ENCODE assay signal across 34 cellular contexts in the genomic region with DNA sequence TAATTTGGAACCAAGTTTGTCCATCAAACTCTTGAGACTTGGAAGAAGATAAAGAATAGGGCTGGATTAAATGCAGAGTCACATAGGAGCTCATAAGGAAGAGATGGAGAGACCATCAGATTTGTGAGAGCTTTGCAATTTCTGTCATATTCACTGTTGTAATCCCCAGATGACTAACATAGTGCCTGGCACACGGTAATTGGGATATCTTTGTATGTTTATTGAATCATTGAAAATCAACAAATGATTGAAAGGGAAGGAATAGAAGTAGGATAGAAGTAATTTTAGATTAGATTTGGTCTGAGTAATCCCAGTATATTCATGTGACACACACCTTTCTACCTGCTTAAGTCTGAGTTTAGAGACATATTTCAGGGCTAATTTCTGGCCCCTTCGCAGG.
"Had no signal": no experiment of that assay in that cellular context is flagged by ENCODE, and none has a peak within 500 bp of the region (broad histone marks: within the 10 kb centered on the region; RNA-seq: fewer than 3 reads in every experiment).

No MANE protein-coding gene starts in this region.

- H2AFZ ChIP-seq: PC-9 had no signal

- FAIRE-seq: colon, RCC 7860 had no signal

- H3K4me3 ChIP-seq: ascending aorta, MG63, PC-9 had no signal

- H3K27me3 ChIP-seq: ascending aorta, MG63 had no signal

- H3K27ac ChIP-seq: ascending aorta, PC-9, RWPE1, VCaP had no signal

- DNase-seq: activated B cell treated with CpG ODN at 0.5 μM for 24 hours; activated CD4-positive, alpha-beta memory T cell treated with anti-CD3 and anti-CD28 coated beads, Interleukin-2, amount 10 ng/mL, durations not matched to agents 7 days and 5 days; activated CD4-positive, alpha-beta T cell treated with anti-CD3 and anti-CD28 coated beads for 48 hours; activated CD4-positive, CD25-positive, alpha-beta regulatory T cell treated with anti-CD3 and anti-CD28 coated beads, Interleukin-2, amount 50 U/mL, for 72 hours; activated CD8-positive, alpha-beta memory T cell treated with anti-CD3 and anti-CD28 coated beads for 24 hours; activated CD8-positive, alpha-beta memory T cell treated with anti-CD3 and anti-CD28 coated beads, Interleukin-2, amount 10 ng/mL, durations not matched to agents 7 days and 5 days; activated CD8-positive, alpha-beta memory T cell treated with anti-CD3 and anti-CD28 coated beads, Interleukin-2, amount 50 U/mL, for 48 hours; activated gamma-delta T cell; activated naive CD4-positive, alpha-beta T cell treated with Interleukin-2 at 50 U/mL for 16 hours; activated naive CD8-positive, alpha-beta T cell treated with anti-CD3 and anti-CD28 coated beads, Interleukin-2, amount 10 ng/mL, durations not matched to agents 7 days and 5 days; amygdala; caudate nucleus; Kasumi-1; MG63; NCI-H1092 treated with DMSO at 0.1 percent for 48 hours; NCI-H187; NCI-H2029 treated with DMSO at 0.1 percent for 48 hours; NCI-H2107; NCI-H2171; NCI-H510A; NCI-H526; NCI-H748 treated with DMSO at 0.1 percent for 48 hours; NK-92 treated with Interleukin-12 subunit alpha and Interleukin-12 subunit beta, amount 100 ng/mL, for 24 hours; PC-9; SW 1271; T-helper 1 cell; T-helper 2 cell; T-helper 9 cell had no signal

- H3K4me2 ChIP-seq: PC-9 had no signal

- H3K4me1 ChIP-seq: ascending aorta had no signal

- ATAC-seq: activated CD8-positive, alpha-beta memory T cell treated with anti-CD3 and anti-CD28 coated beads, Interleukin-2, amount 10 ng/mL, durations not matched to agents 7 days and 5 days; Right ventricle myocardium inferior had no signal
